In the genomic region with DNA sequence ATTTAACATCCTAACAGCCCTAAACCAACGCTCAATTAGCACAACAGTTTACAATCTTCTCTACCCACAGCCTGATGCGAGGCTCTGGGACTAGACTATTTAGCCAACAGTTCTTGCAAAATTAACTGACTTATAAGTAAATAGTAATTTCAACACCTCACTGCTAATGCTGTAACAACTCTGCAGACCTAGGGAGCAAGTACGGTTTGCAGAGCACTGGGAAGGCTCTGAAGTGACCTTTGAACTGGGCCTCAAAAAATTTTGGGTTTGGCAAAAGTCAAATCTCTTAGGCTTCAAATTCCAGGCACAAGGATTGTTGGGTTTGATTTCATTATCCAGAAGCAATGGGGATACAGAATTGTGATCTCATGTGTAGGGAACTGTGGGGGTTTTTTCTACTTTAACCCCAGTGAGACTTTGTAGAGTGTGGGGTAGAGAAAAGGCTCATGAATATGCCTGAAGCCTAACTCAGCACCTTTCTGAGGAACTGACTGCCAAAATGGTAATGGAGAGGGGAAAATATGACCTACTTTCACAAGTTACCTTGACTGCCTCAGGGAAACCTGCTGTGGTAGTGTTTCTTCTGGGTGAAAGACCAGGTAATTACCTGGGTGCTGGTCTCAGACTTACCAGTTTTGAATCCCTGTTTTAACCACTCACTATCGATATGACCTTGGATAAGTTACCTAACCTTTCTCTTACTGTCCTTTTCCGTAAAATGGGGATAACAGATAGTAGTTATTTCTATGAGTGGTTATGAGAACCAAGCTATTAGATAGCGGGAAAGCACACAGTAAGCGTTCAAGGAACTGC, we compare ENCODE assay signal across 9 cellular contexts. TPM values are rescaled to one million over a fixed set of nuclear protein-coding genes. Genes with fewer than 3 reads are reported as not detected.
DNase-seq lines count a peak whose midpoint lies in the region; ATAC-seq and TF ChIP-seq lines count a peak whose summit lies in the region.
"Had no signal": no experiment of that assay in that cellular context is flagged by ENCODE, and none has a peak within 500 bp of the region (broad histone marks: within the 10 kb centered on the region; RNA-seq: fewer than 3 reads in every experiment).

No MANE protein-coding gene starts in this region.

- CTCF ChIA-PET in mammary epithelial cell (lab: Charles Lee; ENCODE audit: low non-redundant PET): interaction anchor here (0.6 kb wide), 1 partner anchor 45 kb away, joined by 8 read pairs; no protein-coding TSS in a partner anchor

- H3K4me2 ChIP-seq in BLaER1 (peak overlapping the region; percentile 95), Loucy (ENCODE audit: low read depth, low read length, poor library complexity, severe bottlenecking) (peak overlapping the region; percentile 95), mammary epithelial cell (ENCODE audit: insufficient read depth, low read depth, low read length) (peak overlapping the region; percentile 97)

- no peaks in the 10 kb centered on the region for H3K9me2 ChIP-seq in Loucy (replicated peaks; ENCODE audit: low read depth, low read length)

- H3K9ac ChIP-seq in BLaER1 (peak overlapping the region; percentile 96; the same call in 1 of the 2 replicates), Loucy (ENCODE audit: low read depth, low read length, poor library complexity, severe bottlenecking) (peak overlapping the region; percentile 98), mammary epithelial cell (ENCODE audit: insufficient read depth, low read length) (no peak overlapping the region)

- H3K9me3 ChIP-seq in BLaER1: no peaks in the 10 kb centered on the region
- no peaks in the 10 kb centered on the region for H3K9me3 ChIP-seq in Loucy (ENCODE audit: insufficient read depth, low read depth, low read length)
- no peaks in the 10 kb centered on the region for H3K9me3 ChIP-seq in mammary epithelial cell (replicated peaks; ENCODE audit: insufficient read depth, low read length)

- H3K27me3 ChIP-seq in BLaER1 (no peaks in the 10 kb centered on the region), Loucy (ENCODE audit: insufficient read depth, low read length, poor library complexity, severe bottlenecking) (no peaks in the 10 kb centered on the region), mammary epithelial cell (ENCODE audit: insufficient read depth, low read length) (no peaks in the 10 kb centered on the region)

- peaks cover 34% of the 10 kb centered on the region for H3K79me2 ChIP-seq in Loucy (ENCODE audit: insufficient read depth, low read length)
- H3K79me2 ChIP-seq in mammary epithelial cell (ENCODE audit: insufficient read depth, low read length): peaks cover 31% of the 10 kb centered on the region

- H3F3A ChIP-seq in Loucy (ENCODE audit: low read depth): no peaks in the 10 kb centered on the region

- no TSS peak for BruUV-seq in mammary epithelial cell (replicated peaks; lab: Mats Ljungman, UMichigan)

- TF ChIP-seq CTCF in Loucy (conservative IDR thresholded peaks at IDR 0.05; ENCODE audit: low read length): no peak
- TF ChIP-seq CTCF in mammary epithelial cell (conservative IDR thresholded peaks at IDR 0.05 in 1 of 2, IDR thresholded peaks at IDR 0.05 in 1 of 2; ENCODE audit: extremely low read depth in 1 of 2, insufficient read depth in 1 of 2, low read depth in 1 of 2, low read length in 2 of 2): no peak
- no peak for TF ChIP-seq CTCF in natural killer cell (IDR thresholded peaks at IDR 0.05)

- H3K4me1 Mint-ChIP-seq in natural killer cell: peaks cover 33 to 35% of the 10 kb centered on the region in 2 donors

- in situ Hi-C loops in mammary epithelial cell (cut with MboI; ENCODE audit: low sequenced_read_pairs in 2 of 2): no loop called here

- no peaks in the 10 kb centered on the region for H3K27me3 Mint-ChIP-seq in natural killer cell (ENCODE audit: low read depth in 2 of 2)

- H3K27ac ChIP-seq in BLaER1: peak overlapping the region; percentile 90; the same call in 1 of the 2 replicates
- peak overlapping the region; percentile 18 for H3K27ac ChIP-seq in mammary epithelial cell (ENCODE audit: insufficient read depth, low read depth, low read length)

- peaks cover 45% of the 10 kb centered on the region for H3K36me3 ChIP-seq in BLaER1
- no peaks in the 10 kb centered on the region; the same call in 1 of the 2 replicates for H3K36me3 ChIP-seq in Loucy (ENCODE audit: insufficient read depth, low read length)
- peaks cover 18% of the 10 kb centered on the region for H3K36me3 ChIP-seq in mammary epithelial cell (ENCODE audit: insufficient read depth, low read length)

- H3K36me3 Mint-ChIP-seq in natural killer cell: no peaks in the 10 kb centered on the region

- H2AFZ ChIP-seq in Loucy (ENCODE audit: low read length): peak overlapping the region; percentile 81
- H2AFZ ChIP-seq in mammary epithelial cell (ENCODE audit: low read depth, low read length): peak overlapping the region; percentile 80

- no peaks in the 10 kb centered on the region for H3K9me3 Mint-ChIP-seq in natural killer cell

- dilution Hi-C loops in mammary epithelial cell (cut with HindIII; ENCODE audit: low sequenced_read_pairs): no loop called here

- peak overlapping the region; percentile 82; the same call in 1 of the 2 replicates for H3K4me3 ChIP-seq in BLaER1
- H3K4me3 ChIP-seq in Loucy (ENCODE audit: low read length, poor library complexity, severe bottlenecking): peak overlapping the region; percentile 92
- no peak overlapping the region for H3K4me3 ChIP-seq in mammary epithelial cell (replicated peaks in 1 of 3; ENCODE audit: insufficient read depth in 1 of 3, low read depth in 2 of 3, low read length in 3 of 3)

- DNase-seq in mammary epithelial cell: no peak
- DNase-seq in natural killer cell: no peak
- DNase-seq in ureter (ENCODE audit: low spot score): no peak
- DNase-seq in dedifferentiated amniotic fluid mesenchymal stem cell (ENCODE audit: extremely low spot score): no peak
- DNase-seq in HPDE6-E6E7 (ENCODE audit: extremely low spot score): no peak
- DNase-seq in SW 1271 (lab: John Stamatoyannopoulos, UW): no peak

- intact Hi-C loops in mammary epithelial cell (cut with micrococcal nuclease) (no loop called here), natural killer cell (cut with micrococcal nuclease) (loop anchor here (1.0 to 5.0 kb wide), 3 partner anchors 23 to 71 kb away; a partner anchor contains a TSS)

- H4K20me1 ChIP-seq in BLaER1 (peaks cover 36% of the 10 kb centered on the region), Loucy (ENCODE audit: insufficient read depth, low read length, poor library complexity, severe bottlenecking) (peaks cover 30% of the 10 kb centered on the region), mammary epithelial cell (ENCODE audit: insufficient read depth, low read length) (no peaks in the 10 kb centered on the region)

- ATAC-seq in natural killer cell: no peak

- H3K27ac Mint-ChIP-seq in natural killer cell: peak overlapping the region; percentile 95 to 98

- H3K4me1 ChIP-seq in BLaER1: peaks cover 37% of the 10 kb centered on the region
- peaks cover 33% of the 10 kb centered on the region for H3K4me1 ChIP-seq in Loucy (ENCODE audit: insufficient read depth, low read length, poor library complexity, severe bottlenecking)
- H3K4me1 ChIP-seq in mammary epithelial cell (ENCODE audit: insufficient read depth, low read length): peaks cover 28% of the 10 kb centered on the region

- peak overlapping the region; percentile 95 for H3K4me3 Mint-ChIP-seq in natural killer cell

- WGBS in mammary epithelial cell (ENCODE audit: low coverage, missing lambda C conversion rate): 92% methylated on average over 7 of the region's 7 CpGs

RNA-seq across cellular contexts. Expression of a gene that starts 0.9 kb away (rescaled TPM):
- 100 to 1,000 TPM in 1 of 2 donors, 10 to 100 TPM in 1; 53.5 to 100 TPM for total RNA-seq in mammary epithelial cell
- polyA plus RNA-seq in mammary epithelial cell: 32.4 TPM
- 75.9 TPM for polyA minus RNA-seq in mammary epithelial cell
- 10 to 100 TPM; 26.0 to 36.0 (median 33.3) TPM for total RNA-seq in natural killer cell
- total RNA-seq in ureter: 59.6 TPM

RNA-seq across cellular contexts. Expression of a gene that starts 21.8 kb away (rescaled TPM):
- 1 to 10 TPM; 1.7 to 6.9 TPM for total RNA-seq in mammary epithelial cell
- polyA plus RNA-seq in mammary epithelial cell: 4.3 TPM
- 1.9 TPM for polyA minus RNA-seq in mammary epithelial cell
- total RNA-seq in natural killer cell: 10 to 100 TPM; 19.3 to 30.6 (median 19.8) TPM
- 2.1 TPM for total RNA-seq in ureter

RNA-seq across cellular contexts. Expression of a gene that starts 26.9 kb away (rescaled TPM):
- 1 to 10 TPM; 2.2 to 3.9 TPM for total RNA-seq in mammary epithelial cell
- 3.4 TPM for polyA plus RNA-seq in mammary epithelial cell
- polyA minus RNA-seq in mammary epithelial cell: 0.57 TPM
- total RNA-seq in natural killer cell: 1 to 10 TPM; 1.8 to 3.5 (median 3.3) TPM
- total RNA-seq in ureter: 2.5 TPM

RNA-seq across cellular contexts. Expression of a gene that starts 30.3 kb away (rescaled TPM):
- total RNA-seq in mammary epithelial cell (not detected), natural killer cell (not detected), ureter (not detected)
- polyA plus RNA-seq in mammary epithelial cell: not detected
- polyA minus RNA-seq in mammary epithelial cell: not detected
- total RNA-seq: pulmonary artery endothelial cell had no signal

RNA-seq across cellular contexts. Expression of a gene that starts 43.6 kb away (rescaled TPM):
- total RNA-seq in mammary epithelial cell (10 to 100 TPM; 18.2 to 24.4 TPM), natural killer cell (10 to 100 TPM; 22.2 to 27.1 (median 24.7) TPM), ureter (45.9 TPM)
- 16.2 TPM for polyA plus RNA-seq in mammary epithelial cell
- 24.5 TPM for polyA minus RNA-seq in mammary epithelial cell

Comparison
In these comparisons a context has a peak if more than half of its experiments do, and no peak if none do; other contexts are left out.
1. H3K4me3 ChIP-seq: peak in BLaER1 (single experiment) and Loucy (single experiment); none in mammary epithelial cell (0 of 3).
2. Peak in every context shown above with its lines, with median percentiles within 50 percentile points of each other: H3K4me2 ChIP-seq.